In the genomic region with DNA sequence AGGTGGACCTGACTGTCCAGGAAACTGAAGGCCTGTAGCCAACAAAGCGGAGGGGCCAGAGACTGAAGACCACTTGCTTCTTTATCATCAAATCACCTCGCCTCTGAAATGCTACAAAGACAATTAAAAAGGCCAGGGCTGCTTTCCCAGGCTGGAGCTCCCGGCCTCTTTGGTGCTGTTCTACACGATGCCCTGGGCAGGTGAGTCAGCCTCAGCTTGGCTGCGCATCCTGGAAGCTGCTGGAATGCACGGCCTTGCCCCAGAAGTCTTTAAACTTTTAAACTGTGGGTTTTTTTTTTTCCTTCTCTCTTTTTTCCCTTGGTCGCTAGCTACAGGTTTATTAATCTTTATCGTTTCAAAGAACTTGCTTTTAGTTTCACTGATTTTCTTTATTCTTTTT, we compare ENCODE assay signal across 13 cellular contexts. TPM values are rescaled to one million over a fixed set of nuclear protein-coding genes. Genes with fewer than 3 reads are reported as not detected.
DNase-seq lines count a peak whose midpoint lies in the region; ATAC-seq, FAIRE-seq and TF ChIP-seq lines count a peak whose summit lies in the region.
"Had no signal": no experiment of that assay in that cellular context is flagged by ENCODE, and none has a peak within 500 bp of the region (broad histone marks: within the 10 kb centered on the region; RNA-seq: fewer than 3 reads in every experiment).

No MANE protein-coding gene starts in this region.

- no TSS peak for BruUV-seq in HepG2 (replicated peaks; lab: Mats Ljungman, UMichigan)

- intact Hi-C loops in adrenal gland (cut with DNase I) = no loop called here
- intact Hi-C loops in gastrocnemius medialis (cut with DNase I; ENCODE audit: low total_unique reads) = no loop called here
- intact Hi-C loops in HepG2 (cut with micrococcal nuclease; ENCODE audit: unreplicated experiment) = no loop called here

- in situ Hi-C loops in G401 (cut with HindIII; ENCODE audit: low sequenced_read_pairs) (no loop called here), gastrocnemius medialis (cut with MboI; ENCODE audit: low sequenced_read_pairs in 4 of 4) (no loop called here), HepG2 (cut with HindIII; ENCODE audit: extremely low pct_ligation_motif_present, low pct_unique_long_range_greater_than_20kb) (no loop called here)

- TF ChIP-seq CTCF in adrenal gland (IDR thresholded peaks at IDR 0.05) = no peak
- no peak for TF ChIP-seq CTCF in fibroblast of villous mesenchyme (IDR thresholded peaks at IDR 0.05; ENCODE audit: insufficient read depth, low read depth, low read length)
- TF ChIP-seq CTCF in gastrocnemius medialis (IDR thresholded peaks at IDR 0.05 in 4 of 5, conservative IDR thresholded peaks at IDR 0.05 in 1 of 5) = no peak
- no peak for TF ChIP-seq CTCF in HepG2 (CRISPR knock-in tag; IDR thresholded peaks at IDR 0.05)

- FAIRE-seq in HepG2 (lab: Jason Lieb, UNC) = no peak
- FAIRE-seq: H1 had no signal

- no peak overlapping the region for H2AFZ ChIP-seq in HepG2 (ENCODE audit: low read length)

- POLR2A ChIA-PET in HepG2 (lab: Yijun Ruan, JAX) = no interaction called here

- WGBS in adrenal gland, 4 donors = 40 to 51% (median 46%) methylated on average over 8 of the region's 8 CpGs
- WGBS in HepG2 (ENCODE audit: low lambda C conversion rate) = 89% methylated on average over 8 of the region's 8 CpGs

- H3K36me3 ChIP-seq in adrenal gland (replicated peaks in 1 of 2) (peaks cover 0 to 20% of the 10 kb centered on the region in 2 donors), gastrocnemius medialis (no peaks in the 10 kb centered on the region), HepG2 (replicated peaks in 1 of 2; ENCODE audit: control insufficient read depth in 1 of 2, insufficient read depth in 2 of 2, low read length in 2 of 2) (peaks cover 0 to 4% of the 10 kb centered on the region in 2 experiments; a peak in 2 of 5 replicates)

- TF ChIP-seq RAD21 in HepG2 (CRISPR knock-in tag; IDR thresholded peaks at IDR 0.05) = no peak

- no peaks in the 10 kb centered on the region for H4K20me1 ChIP-seq in HepG2 (ENCODE audit: insufficient read depth, low read length)

- H3K9me3 ChIP-seq in adrenal gland (replicated peaks in 1 of 3) (no peaks in the 10 kb centered on the region), gastrocnemius medialis (no peaks in the 10 kb centered on the region), HepG2 (ENCODE audit: low read length) (no peaks in the 10 kb centered on the region)

- H3K4me3 ChIP-seq in adrenal gland (no peak overlapping the region), fibroblast of villous mesenchyme (ENCODE audit: low read depth, low read length) (no peak overlapping the region), gastrocnemius medialis (no peak overlapping the region), HepG2 (replicated peaks in 1 of 3; ENCODE audit: insufficient read depth in 1 of 3, low read depth in 2 of 3, low read length in 3 of 3) (no peak overlapping the region)

- no peaks in the 10 kb centered on the region for H3K27me3 ChIP-seq in adrenal gland
- no peaks in the 10 kb centered on the region for H3K27me3 ChIP-seq in gastrocnemius medialis
- no peaks in the 10 kb centered on the region for H3K27me3 ChIP-seq in HepG2 (ENCODE audit: control insufficient read depth in 1 of 2, insufficient read depth in 2 of 2, low read length in 2 of 2)

- peak; percentile 29 for DNase-seq in G401 (ENCODE audit: low spot score)
- peak; percentile 83 to 94 (median 92) for DNase-seq in adrenal gland
- peak; percentile 48 for DNase-seq in fibroblast of villous mesenchyme (ENCODE audit: low read depth)
- no peak for DNase-seq in gastrocnemius medialis
- no peak for DNase-seq in GF-D8 (lab: John Stamatoyannopoulos, UW)
- no peak for DNase-seq in HepG2 (ENCODE audit: low spot score)
- no peak for DNase-seq in LoVo (ENCODE audit: low spot score)
- no peak for DNase-seq in mesenteric fat pad (ENCODE audit: low spot score)
- DNase-seq: activated CD4-positive, alpha-beta T cell treated with anti-CD3 and anti-CD28 coated beads, Interleukin-2, amount 50 U/mL, for 48 hours; activated naive CD4-positive, alpha-beta T cell treated with anti-CD3 and anti-CD28 coated beads for 36 hours; CD4-positive, CD25-positive, alpha-beta regulatory T cell; NCI-H1694 treated with DMSO at 0.1 percent for 48 hours had no signal

- no peak overlapping the region for H3K9ac ChIP-seq in HepG2 (ENCODE audit: insufficient read depth, low read depth, low read length)

- CTCF ChIA-PET in HepG2 (lab: Yijun Ruan, JAX; ENCODE audit: low intra/inter-chr PET ratio, low total read pairs) = no interaction called here

- peaks cover 21 to 71% of the 10 kb centered on the region in 2 donors for H3K4me1 ChIP-seq in adrenal gland (replicated peaks in 1 of 2)
- H3K4me1 ChIP-seq in gastrocnemius medialis = peaks cover 12 to 17% of the 10 kb centered on the region in 2 donors
- H3K4me1 ChIP-seq in HepG2 (ENCODE audit: insufficient read depth, low read length) = peaks cover 8% of the 10 kb centered on the region; the same call in 1 of the 2 replicates

- TF ChIP-seq EP300 in HepG2 (IDR thresholded peaks at IDR 0.05; ENCODE audit: low read depth in 2 of 2, low read length in 2 of 2) (no peak), HepG2 (CRISPR knock-in tag; IDR thresholded peaks at IDR 0.05; ENCODE audit: borderline replicate concordance) (no peak)

- ATAC-seq in gastrocnemius medialis (no peak), HepG2 (no peak)

- no peaks in the 10 kb centered on the region for H3K79me2 ChIP-seq in HepG2 (ENCODE audit: insufficient read depth, low read length)

- H3K27ac ChIP-seq in adrenal gland (peak overlapping the region; percentile 79 to 89 (median 87)), gastrocnemius medialis (peak overlapping the region; percentile 6 to 54 (median 36)), HepG2 (ENCODE audit: extremely low read length, insufficient read depth, low read length) (no peak overlapping the region)

- no peak overlapping the region for H3K4me2 ChIP-seq in HepG2 (ENCODE audit: low read depth, low read length)

- peak in 1 of 2 donors; percentile 38 for TF ChIP-seq POLR2A in adrenal gland (IDR thresholded peaks at IDR 0.05)
- no peak for TF ChIP-seq POLR2A in gastrocnemius medialis (IDR thresholded peaks at IDR 0.05)
- no peak for TF ChIP-seq POLR2A in HepG2 (IDR thresholded peaks at IDR 0.05; ENCODE audit: insufficient read depth in 1 of 2, low read depth in 2 of 2, low read length in 2 of 2)

TF ChIP-seq in HepG2, 621 proteins besides CTCF, POLR2A, EP300 and RAD21 (continues in another document):
- no peak for TF ChIP-seq ZBTB14 (CRISPR knock-in tag; IDR thresholded peaks at IDR 0.05)
- no peak for TF ChIP-seq SMARCC2 (IDR thresholded peaks at IDR 0.05)
- no peak for TF ChIP-seq RBFOX2 (IDR thresholded peaks at IDR 0.05; ENCODE audit: low read depth, low read length)
- TF ChIP-seq ZNF251 (CRISPR knock-in tag; IDR thresholded peaks at IDR 0.05) = no peak

RNA-seq across cellular contexts. Expression of gene SH3PXD2B, which starts 46.5 kb away (rescaled TPM):
- total RNA-seq in G401 (2014; rRNA removed; shearing (Covaris generic)) = 6.2 and 17.7 TPM in 2 replicates
- total RNA-seq in adrenal gland (100 to 1,000 TPM in 1 of 8 donors, 10 to 100 TPM in 7; 41.1 to 111 (median 64.7) TPM), fibroblast of villous mesenchyme (28.1 and 32.2 TPM in 2 replicates), gastrocnemius medialis (10 to 100 TPM in 1 of 4 donors, 1 to 10 TPM in 3; 2.7 to 10.2 (median 4.2) TPM), HepG2 (2016; rRNA removed; fragmentation: Illumina TruSeq; extraction: Trizol) (3.4 and 3.8 TPM in 2 replicates), mesenteric fat pad (56.6 TPM)
- polyA plus RNA-seq in adrenal gland (10 to 100 TPM; 15.2 to 37.9 (median 28.4) TPM), HepG2 (2011; rRNA removed) (4.6 and 5.3 TPM in 2 replicates)
- total RNA-seq in HepG2 (2016; cell fraction: cytosol; rRNA removed; fragmentation: Illumina TruSeq; extraction: Trizol; ENCODE audit: low read depth) = 1.1 and 1.3 TPM in 2 replicates
- total RNA-seq in HepG2 (2016; cell fraction: insoluble cytoplasmic fraction; rRNA removed; fragmentation: Illumina TruSeq; extraction: Trizol) = 3.2 and 3.8 TPM in 2 replicates
- total RNA-seq in HepG2 (2016; cell fraction: membrane; rRNA removed; fragmentation: Illumina TruSeq; extraction: Trizol) = 1.5 and 2.4 TPM in 2 replicates
- 3.8 TPM in 2 replicates for total RNA-seq in HepG2 (2016; cell fraction: nucleus; rRNA removed; fragmentation: Illumina TruSeq; extraction: Trizol)
- 1.9 and 2.4 TPM in 2 replicates for polyA plus RNA-seq in HepG2 (2011; cell fraction: cytosol; rRNA removed)
- polyA plus RNA-seq in HepG2 (2011; cell fraction: nucleus; rRNA removed) = 6.3 and 6.6 TPM in 2 replicates
- polyA plus RNA-seq in HepG2 (2012) = 3.7 and 4.6 TPM in 2 replicates
- polyA plus RNA-seq in HepG2 (2016; cell fraction: cytosol; fragmentation: Illumina TruSeq; extraction: Trizol; ENCODE audit: low read depth) = 0.45 and 0.58 TPM in 2 replicates
- 4.5 and 5.7 TPM in 2 replicates for polyA plus RNA-seq in HepG2 (2016; cell fraction: insoluble cytoplasmic fraction; fragmentation: Illumina TruSeq; extraction: Trizol; ENCODE audit: low read depth)
- polyA plus RNA-seq in HepG2 (2016; cell fraction: membrane; fragmentation: Illumina TruSeq; extraction: Trizol; ENCODE audit: low read depth) = 0.58 and 1.3 TPM in 2 replicates
- polyA plus RNA-seq in HepG2 (2016; cell fraction: nucleus; fragmentation: Illumina TruSeq; extraction: Trizol; ENCODE audit: insufficient read depth, low read depth) = 4.4 and 5.5 TPM in 2 replicates
- 6.5 and 8.9 TPM in 2 replicates for polyA minus RNA-seq in HepG2 (2011; rRNA and poly(A)+ RNA removed; ENCODE audit: low replicate concordance)
- polyA minus RNA-seq in HepG2 (2011; cell fraction: cytosol; rRNA and poly(A)+ RNA removed) = 4.5 and 5.0 TPM in 2 replicates
- 4.5 and 4.7 TPM in 2 replicates for polyA minus RNA-seq in HepG2 (2011; cell fraction: nucleus; rRNA and poly(A)+ RNA removed)
- polyA plus RNA-seq: CD4-positive, CD25-positive, alpha-beta regulatory T cell had no signal

Comparison
In these comparisons a context has a peak if more than half of its experiments do, and no peak if none do; other contexts are left out.
1. DNase-seq: peak in G401 (single experiment), adrenal gland (7 of 7) and fibroblast of villous mesenchyme (single experiment); none in gastrocnemius medialis (0 of 2), GF-D8 (single experiment), HepG2 (single experiment), LoVo (single experiment) and mesenteric fat pad (single experiment).